9 cellular contexts compared by ENCODE assay signal in genomic region chr3:9349321-9350117, GRCh38. TPM values are rescaled to one million over a fixed set of nuclear protein-coding genes. Genes with fewer than 3 reads are reported as not detected.
DNase-seq lines count a peak whose midpoint lies in the region; ATAC-seq and TF ChIP-seq lines count a peak whose summit lies in the region.
"Had no signal": no experiment of that assay in that cellular context is flagged by ENCODE, and none has a peak within 500 bp of the region (broad histone marks: within the 10 kb centered on the region; RNA-seq: fewer than 3 reads in every experiment).

No MANE protein-coding gene starts in this region.

- intact Hi-C loops in PC-3 (cut with micrococcal nuclease): loop anchor here (1.0 to 5.0 kb wide), 3 partner anchors 9 to 102 kb away; partner anchors contain the start of gene SRGAP3

- peaks cover 73% of the 10 kb centered on the region for H3K4me1 ChIP-seq in PC-3 (ENCODE audit: insufficient read depth, low read length)
- peaks cover 5 to 22% of the 10 kb centered on the region in 2 donors for H3K4me1 ChIP-seq in neuronal stem cell (ENCODE audit: control insufficient read depth in 2 of 2, insufficient read depth in 1 of 2, low read depth in 1 of 2, low read length in 2 of 2)
- peaks cover 0 to 17% (median 0%) of the 10 kb centered on the region in 4 donors for H3K4me1 ChIP-seq in Peyer's patch

- no peaks in the 10 kb centered on the region for H4K20me1 ChIP-seq in PC-3 (ENCODE audit: low read length)

- no peak overlapping the region for H3K14ac ChIP-seq in neuronal stem cell (ENCODE audit: low read length)

- H2AFZ ChIP-seq in PC-3 (ENCODE audit: low read length) (no peak overlapping the region), neuronal stem cell (ENCODE audit: low read length) (peak overlapping the region; percentile 60)

- H3K9ac ChIP-seq in PC-3 (ENCODE audit: low read length): peak overlapping the region; percentile 81
- no peak overlapping the region for H3K9ac ChIP-seq in neuronal stem cell (ENCODE audit: low read depth, low read length, poor library complexity)

- H2BK15ac ChIP-seq in neuronal stem cell (ENCODE audit: low read length): no peak overlapping the region

- no peak overlapping the region for H2BK5ac ChIP-seq in neuronal stem cell (ENCODE audit: low read length)

- TF ChIP-seq POLR2A in Peyer's patch (IDR thresholded peaks at IDR 0.05): no peak

- H3K27me3 ChIP-seq in PC-3 (ENCODE audit: low read length) (no peaks in the 10 kb centered on the region), neuronal stem cell (ENCODE audit: control insufficient read depth in 3 of 3, insufficient read depth in 3 of 3, low read depth in 1 of 3, low read length in 3 of 3) (no peaks in the 10 kb centered on the region), Peyer's patch (no peaks in the 10 kb centered on the region)

- no peaks in the 10 kb centered on the region for H3K36me3 ChIP-seq in PC-3 (ENCODE audit: low read depth, low read length)
- H3K36me3 ChIP-seq in neuronal stem cell (replicated peaks in 1 of 2; ENCODE audit: control insufficient read depth in 2 of 2, insufficient read depth in 2 of 2, low read length in 2 of 2): peaks cover 0 to 2% of the 10 kb centered on the region in 2 donors
- H3K36me3 ChIP-seq in Peyer's patch: no peaks in the 10 kb centered on the region

- no peaks in the 10 kb centered on the region for H3K79me2 ChIP-seq in PC-3 (ENCODE audit: low read length)

- TF ChIP-seq CTCF in PC-3 (conservative IDR thresholded peaks at IDR 0.05; ENCODE audit: low read depth, low read length) (no peak), Peyer's patch (IDR thresholded peaks at IDR 0.05) (no peak)

- no peak overlapping the region for H2BK12ac ChIP-seq in neuronal stem cell (ENCODE audit: low read length)

- H2BK120ac ChIP-seq in neuronal stem cell (ENCODE audit: low read depth, low read length): no peak overlapping the region

- H3K27ac ChIP-seq in PC-3 (ENCODE audit: low read length) (peak overlapping the region; percentile 98), epithelial cell of prostate (peak overlapping the region; percentile 76), neuronal stem cell (replicated peaks; ENCODE audit: low read length) (no peak overlapping the region), Peyer's patch (no peak overlapping the region)
- H3K27ac ChIP-seq: psoas muscle had no signal

- POLR2A ChIA-PET in PC-3 (lab: Charles Lee; ENCODE audit: unreplicated experiment): interaction anchor here (0.6 kb wide), 1 partner anchor 47 kb away, joined by 4 read pairs; no protein-coding TSS in a partner anchor

- peaks cover 5% of the 10 kb centered on the region for H3F3A ChIP-seq in PC-3 (ENCODE audit: low read length, unreplicated experiment)

- H4K8ac ChIP-seq in neuronal stem cell (ENCODE audit: low read depth, low read length): no peak overlapping the region

- peak overlapping the region; percentile 21; the same call in 1 of the 2 replicates for H3K4me3 ChIP-seq in PC-3 (ENCODE audit: low read length)
- no peak overlapping the region for H3K4me3 ChIP-seq in neuronal stem cell (ENCODE audit: low read length in 2 of 2)
- H3K4me3 ChIP-seq in Peyer's patch: no peak overlapping the region
- H3K4me3 ChIP-seq: psoas muscle had no signal

- no peak overlapping the region for H3K23ac ChIP-seq in neuronal stem cell (ENCODE audit: low read depth, low read length, poor library complexity)

- ATAC-seq in PC-3: peak; percentile 59
- ATAC-seq: psoas muscle had no signal

- H3K9me3 ChIP-seq in PC-3 (ENCODE audit: low read length) (no peaks in the 10 kb centered on the region), neuronal stem cell (replicated peaks in 1 of 2; ENCODE audit: control insufficient read depth in 2 of 2, insufficient read depth in 1 of 2, low read depth in 1 of 2, low read length in 2 of 2) (no peaks in the 10 kb centered on the region), Peyer's patch (no peaks in the 10 kb centered on the region)
- H3K9me3 ChIP-seq: psoas muscle had no signal

- no CpG with 5 or more reads among the region's 2 CpGs for WGBS in neuronal stem cell (ENCODE audit: extremely low coverage in 2 of 2, insufficient read length in 2 of 2, insufficient replicate concordance in 1 of 2), 2 donors

- no peaks in the 10 kb centered on the region for H3K79me1 ChIP-seq in neuronal stem cell (ENCODE audit: low read depth, low read length)

- H2AK5ac ChIP-seq in neuronal stem cell (ENCODE audit: low read depth, low read length): no peak overlapping the region

- CTCF ChIA-PET in PC-3 (lab: Charles Lee): no interaction called here

- H4K91ac ChIP-seq in neuronal stem cell (ENCODE audit: low read depth, low read length, poor library complexity): no peak overlapping the region

- DNase-seq in ELR (ENCODE audit: low read depth) (peak; percentile 94), PC-3 (peak; percentile 91), epithelial cell of prostate (ENCODE audit: low read depth, low spot score) (no peak), neuronal stem cell (ENCODE audit: low spot score) (no peak), islet precursor cell (no peak), NCI-H2171 (lab: John Stamatoyannopoulos, UW) (no peak), Peyer's patch (no peak)
- no peak for DNase-seq in activated CD4-positive, CD25-positive, alpha-beta regulatory T cell (lab: John Stamatoyannopoulos, UW)
- DNase-seq: psoas muscle had no signal

- no peak overlapping the region for H3K18ac ChIP-seq in neuronal stem cell (ENCODE audit: low read length)

- H3K4me2 ChIP-seq in PC-3 (ENCODE audit: low read length): peak overlapping the region; percentile 64
- H3K4me2 ChIP-seq in neuronal stem cell (ENCODE audit: insufficient read depth, low read length, poor library complexity, severe bottlenecking): no peak overlapping the region

- H3K4ac ChIP-seq in neuronal stem cell (ENCODE audit: low read length): no peak overlapping the region

- no peaks in the 10 kb centered on the region for H3K9me2 ChIP-seq in PC-3 (replicated peaks; ENCODE audit: low read length)

- BruUV-seq in PC-3 (replicated peaks; lab: Mats Ljungman, UMichigan): no TSS peak

RNA-seq across cellular contexts. Expression of gene THUMPD3, which starts 13.3 kb away (rescaled TPM):
- 45.3 and 65.5 TPM in 2 replicates for total RNA-seq in PC-3 (2014; rRNA removed)
- polyA plus RNA-seq in neuronal stem cell (2013, experiment 1 of 2): 29.3 TPM
- polyA plus RNA-seq in neuronal stem cell (2013, experiment 2 of 2): 27.9 TPM
- 10 to 100 TPM; 16.8 to 31.5 (median 22.7) TPM for total RNA-seq in Peyer's patch

RNA-seq across cellular contexts. Expression of gene SETD5, which starts 47.9 kb away (rescaled TPM):
- total RNA-seq in PC-3 (2014; rRNA removed) (64.9 and 74.9 TPM in 2 replicates), Peyer's patch (100 to 1,000 TPM in 3 of 4 donors, 10 to 100 TPM in 1; 72.5 to 272 (median 147) TPM)
- 210 TPM for polyA plus RNA-seq in neuronal stem cell (2013, experiment 1 of 2)
- 225 TPM for polyA plus RNA-seq in neuronal stem cell (2013, experiment 2 of 2)

Comparison
In these comparisons a context has a peak if more than half of its experiments do, and no peak if none do; other contexts are left out.
1. DNase-seq: peak in ELR (single experiment) and PC-3 (single experiment); none in epithelial cell of prostate (single experiment), neuronal stem cell (single experiment), islet precursor cell (single experiment), NCI-H2171 (single experiment), activated CD4-positive, CD25-positive, alpha-beta regulatory T cell (0 of 4) and Peyer's patch (0 of 3).
2. H3K27ac ChIP-seq: peak in PC-3 (single experiment) and epithelial cell of prostate (single experiment); none in neuronal stem cell (single experiment) and Peyer's patch (0 of 4).